In genomic region chr3:127915115-127915936, GRCh38 we compare ENCODE assay signal across 10 cellular contexts. TPM values are rescaled to one million over a fixed set of nuclear protein-coding genes. Genes with fewer than 3 reads are reported as not detected.
DNase-seq lines count a peak whose midpoint lies in the region; ATAC-seq and TF ChIP-seq lines count a peak whose summit lies in the region.
"Had no signal": no experiment of that assay in that cellular context is flagged by ENCODE, and none has a peak within 500 bp of the region (broad histone marks: within the 10 kb centered on the region; RNA-seq: fewer than 3 reads in every experiment).

A gene with protein sequence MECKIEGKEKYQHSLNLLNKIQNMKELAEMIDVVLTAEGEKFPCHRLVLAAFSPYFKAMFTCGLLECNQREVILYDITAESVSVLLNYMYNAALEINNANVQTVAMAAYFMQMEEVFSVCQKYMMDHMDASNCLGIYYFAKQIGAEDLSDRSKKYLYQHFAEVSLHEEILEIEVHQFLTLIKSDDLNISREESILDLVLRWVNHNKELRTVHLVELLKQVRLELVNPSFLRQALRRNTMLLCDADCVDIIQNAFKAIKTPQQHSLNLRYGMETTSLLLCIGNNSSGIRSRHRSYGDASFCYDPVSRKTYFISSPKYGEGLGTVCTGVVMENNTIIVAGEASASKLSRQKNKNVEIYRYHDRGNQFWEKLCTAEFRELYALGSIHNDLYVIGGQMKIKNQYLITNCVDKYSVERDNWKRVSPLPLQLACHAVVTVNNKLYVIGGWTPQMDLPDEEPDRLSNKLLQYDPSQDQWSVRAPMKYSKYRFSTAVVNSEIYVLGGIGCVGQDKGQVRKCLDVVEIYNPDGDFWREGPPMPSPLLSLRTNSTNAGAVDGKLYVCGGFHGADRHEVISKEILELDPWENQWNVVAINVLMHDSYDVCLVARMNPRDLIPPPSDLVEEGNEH (plus strand): TSS chr3:127915232. CDS start chr3:127923062, 7,830 bp downstream.

- H3K79me2 ChIP-seq in SK-N-SH (ENCODE audit: insufficient read depth), result no peaks in the 10 kb centered on the region

- H3K9me2 ChIP-seq in SK-N-SH, result no peaks in the 10 kb centered on the region

- H2AFZ ChIP-seq in SK-N-SH (ENCODE audit: low read depth), result no peak within 1 kb of the TSS

- CTCF ChIA-PET in SK-N-SH (lab: Yijun Ruan, JAX), result interaction anchor here (1.0 to 1.5 kb wide), 2 partner anchors 13 to 66 kb away, joined by 3 read pairs; no protein-coding TSS in a partner anchor

- H3K36me3 ChIP-seq in lower lobe of right lung (no peaks in the 10 kb centered on the region), subcutaneous abdominal adipose tissue (ENCODE audit: control insufficient read depth in 5 of 5, insufficient read depth in 5 of 5, low read length in 5 of 5) (no peaks in the 10 kb centered on the region), SK-N-SH (replicated peaks in 1 of 2; ENCODE audit: control insufficient read depth in 1 of 2, insufficient read depth in 2 of 2, low read length in 1 of 2) (no peaks in the 10 kb centered on the region)

- ATAC-seq in lower lobe of right lung, result peak; percentile 73 to 87
- no peak for ATAC-seq in GM19328 (IDR thresholded peaks at IDR 0.05; ENCODE audit: unreplicated experiment)

- WGBS in SK-N-SH (ENCODE audit: low lambda C conversion rate), result 90% methylated on average over 42 of the region's 69 CpGs

- H3K9me3 ChIP-seq in lower lobe of right lung (no peaks in the 10 kb centered on the region), subcutaneous abdominal adipose tissue (ENCODE audit: control insufficient read depth in 5 of 5, low read length in 5 of 5) (no peaks in the 10 kb centered on the region), SK-N-SH (no peaks in the 10 kb centered on the region)

- TF ChIP-seq EP300 in SK-N-SH (IDR thresholded peaks at IDR 0.05; ENCODE audit: borderline replicate concordance in 1 of 2, low read depth in 1 of 2, low read length in 1 of 2), result no peak

- H3K27ac ChIP-seq in cingulate gyrus (ENCODE audit: low read depth, low read length) (peak within 1 kb of the TSS; percentile 57), lower lobe of right lung (peak within 1 kb of the TSS; percentile 25), subcutaneous abdominal adipose tissue (ENCODE audit: low read depth, low read length) (no peak within 1 kb of the TSS), SK-N-SH (ENCODE audit: low read depth in 2 of 2, low read length in 1 of 2) (no peak within 1 kb of the TSS)

- peaks cover 31% of the 10 kb centered on the region for H3K4me1 ChIP-seq in lower lobe of right lung
- H3K4me1 ChIP-seq in subcutaneous abdominal adipose tissue (ENCODE audit: control insufficient read depth in 5 of 5, insufficient read depth in 5 of 5, low read length in 5 of 5), result peaks cover 0 to 35% (median 24%) of the 10 kb centered on the region in 5 donors
- no peaks in the 10 kb centered on the region; a peak in 1 of 4 replicates for H3K4me1 ChIP-seq in SK-N-SH (ENCODE audit: control insufficient read depth in 1 of 2, insufficient read depth in 2 of 2, low read depth in 1 of 2, low read length in 1 of 2)

- intact Hi-C loops in lower lobe of right lung (cut with DNase I), result no loop called here

- H3K9ac ChIP-seq in subcutaneous abdominal adipose tissue (ENCODE audit: low read length in 5 of 5) (peak within 1 kb of the TSS in 3 of 5 donors; percentile 6 to 68 (median 62)), SK-N-SH (no peak within 1 kb of the TSS)

- H3K4me3 ChIP-seq in lower lobe of right lung (peak within 1 kb of the TSS; percentile 60), subcutaneous abdominal adipose tissue (ENCODE audit: low read depth in 1 of 5, low read length in 5 of 5) (peak within 1 kb of the TSS; percentile 25 to 73 (median 61)), SK-N-SH (ENCODE audit: low read depth in 2 of 2, low read length in 1 of 2) (no peak within 1 kb of the TSS)

- H3K27me3 ChIP-seq in lower lobe of right lung (ENCODE audit: low read depth) (peaks cover 6% of the 10 kb centered on the region), subcutaneous abdominal adipose tissue (ENCODE audit: control insufficient read depth in 5 of 5, insufficient read depth in 4 of 5, low read length in 5 of 5) (peaks cover 0 to 10% (median 5%) of the 10 kb centered on the region in 5 donors), SK-N-SH (ENCODE audit: insufficient read depth) (0 out of 2 replicates have a peak, but pooled peaks cover 5% of the 10 kb centered on the region)

- no peak for TF ChIP-seq RAD21 in SK-N-SH (IDR thresholded peaks at IDR 0.05; ENCODE audit: low read length)

- TF ChIP-seq CTCF in lower lobe of right lung (IDR thresholded peaks at IDR 0.05) (no peak), SK-N-SH (IDR thresholded peaks at IDR 0.05) (no peak)

- H3F3A ChIP-seq in SK-N-SH (replicated peaks; ENCODE audit: insufficient read depth), result no peaks in the 10 kb centered on the region

- DNase-seq in NCI-H1092 (lab: John Stamatoyannopoulos, UW) (peak; percentile 76), lower lobe of right lung (peak; percentile 57), SHP77 treated with DMSO at 0.1 percent for 48 hours (lab: John Stamatoyannopoulos, UW) (no peak), SK-N-SH (no peak), hepatic stellate cell (ENCODE audit: low spot score) (no peak)

- no peaks in the 10 kb centered on the region for H4K20me1 ChIP-seq in SK-N-SH (ENCODE audit: insufficient read depth)

- H3K4me2 ChIP-seq in SK-N-SH, result no peak within 1 kb of the TSS

- POLR2A ChIA-PET in SK-N-SH (lab: Yijun Ruan, JAX), result no interaction called here

TF ChIP-seq in SK-N-SH, 30 proteins besides CTCF, POLR2A, EP300 and RAD21:
- TF ChIP-seq ELF1 (IDR thresholded peaks at IDR 0.05) (no peak), NRF1 (IDR thresholded peaks at IDR 0.05; ENCODE audit: low read depth, low read length) (no peak), FOSL2 (IDR thresholded peaks at IDR 0.05; ENCODE audit: borderline replicate concordance, low read depth) (no peak), POLR2AphosphoS5 (IDR thresholded peaks at IDR 0.05; ENCODE audit: low read depth, low read length) (no peak), USF2 (IDR thresholded peaks at IDR 0.05; ENCODE audit: borderline replicate concordance, low read depth, low read length) (no peak), SMC3 (IDR thresholded peaks at IDR 0.05; ENCODE audit: low read depth, low read length) (no peak), JUND (IDR thresholded peaks at IDR 0.05) (no peak)

RNA-seq across cellular contexts. Expression of the gene that starts here (rescaled TPM):
- total RNA-seq in lower lobe of right lung, result 0.95 TPM
- polyA plus RNA-seq in SK-N-SH (2012; rRNA removed), result not detected in 2 replicates
- not detected in 2 replicates for polyA plus RNA-seq in SK-N-SH (2012; cell fraction: cytosol; rRNA removed)
- not detected in 2 replicates for polyA plus RNA-seq in SK-N-SH (2012; cell fraction: nucleus; rRNA removed)
- total RNA-seq: neural crest cell; T-helper 1 cell treated with Interleukin-12 subunit alpha and Interleukin-12 subunit beta and Interleukin-4 antibody, amounts not matched to agents 30 ng/mL and 1 ng/mL, for 36 hours had no signal

Comparison
In these comparisons a context has a peak if more than half of its experiments do, and no peak if none do; other contexts are left out.
1. Peak in DNase-seq, ATAC-seq, H3K4me3 ChIP-seq and H3K27ac ChIP-seq in lower lobe of right lung; RNA of the gene not detected or under 1 TPM.
2. H3K4me3 ChIP-seq: peak in subcutaneous abdominal adipose tissue (5 of 5); none in SK-N-SH (0 of 2).